Comparison of ENCODE assay signal across 17 cellular contexts in genomic region chr2:164655750-164656149, GRCh38. TPM values are rescaled to one million over a fixed set of nuclear protein-coding genes. Genes with fewer than 3 reads are reported as not detected.
DNase-seq lines count a peak whose midpoint lies in the region; TF ChIP-seq lines count a peak whose summit lies in the region.
"Had no signal": no experiment of that assay in that cellular context is flagged by ENCODE, and none has a peak within 500 bp of the region (broad histone marks: within the 10 kb centered on the region; RNA-seq: fewer than 3 reads in every experiment).

No MANE protein-coding gene starts in this region.

- no peak for TF ChIP-seq CTCF in PC-9 (conservative IDR thresholded peaks at IDR 0.05)

- POLR2A ChIA-PET in PC-9 (lab: Charles Lee; ENCODE audit: unreplicated experiment) = no interaction called here

- no peak overlapping the region for H2AFZ ChIP-seq in PC-9

- peaks cover 13% of the 10 kb centered on the region for H3K4me1 ChIP-seq in PC-9 (replicated peaks; ENCODE audit: insufficient read depth)
- H3K4me1 ChIP-seq: uterus had no signal

- no peaks in the 10 kb centered on the region for H3K9me2 ChIP-seq in PC-9 (ENCODE audit: insufficient read depth)

- no peaks in the 10 kb centered on the region for H3K27me3 ChIP-seq in PC-9 (ENCODE audit: insufficient read depth, low read depth)
- H3K27me3 ChIP-seq: esophagus muscularis mucosa, uterus had no signal

- no peaks in the 10 kb centered on the region for H4K20me1 ChIP-seq in PC-9 (ENCODE audit: insufficient read depth)

- no peaks in the 10 kb centered on the region for H3K79me2 ChIP-seq in PC-9 (ENCODE audit: low read depth)

- no peaks in the 10 kb centered on the region for H3K36me3 ChIP-seq in PC-9 (ENCODE audit: low read depth)
- H3K36me3 ChIP-seq: HAP-1, uterus had no signal

- CTCF ChIA-PET in PC-9 (lab: Charles Lee) = no interaction called here

- DNase-seq in NCI-H2171 treated with DMSO at 0.1 percent for 48 hours (lab: John Stamatoyannopoulos, UW) = peak; percentile 2
- DNase-seq in NCI-H2171 (lab: John Stamatoyannopoulos, UW) = no peak
- DNase-seq in PC-9 = no peak
- DNase-seq in fibroblast of gingiva (ENCODE audit: low read depth) = peak; percentile 43
- DNase-seq in renal cortical epithelial cell (ENCODE audit: low read depth) = peak; percentile 50
- DNase-seq in AG08396 (ENCODE audit: low spot score) = no peak
- no peak for DNase-seq in ureter (ENCODE audit: low spot score)
- no peak for DNase-seq in middle frontal gyrus (ENCODE audit: extremely low spot score, low spot score)
- DNase-seq: activated CD4-positive, alpha-beta T cell treated with anti-CD3 and anti-CD28 coated beads for 48 hours; activated T-cell treated with anti-CD3 and anti-CD28 coated beads, Interleukin-2, amount 50 U/mL, for 24 hours; NCI-H187; NCI-H774; stimulated activated naive CD4-positive, alpha-beta T cell treated with Interleukin-2 at 50 U/mL for 16 hours; uterus had no signal

- intact Hi-C loops in PC-9 (cut with micrococcal nuclease; ENCODE audit: unreplicated experiment) = no loop called here

- H3K4me2 ChIP-seq in PC-9 = peak overlapping the region; percentile 16; the same call in 1 of the 2 replicates
- H3K4me2 ChIP-seq: KMS-11 had no signal

- BruUV-seq in PC-9 (replicated peaks; lab: Mats Ljungman, UMichigan) = no TSS peak

- no peaks in the 10 kb centered on the region for H3K9me3 ChIP-seq in PC-9 (ENCODE audit: insufficient read depth, low read depth)
- H3K9me3 ChIP-seq: HAP-1, uterus had no signal

- H3K27ac ChIP-seq in PC-9 = peak overlapping the region; percentile 59
- H3K27ac ChIP-seq: esophagus muscularis mucosa, KMS-11, uterus had no signal

- no peak overlapping the region for H3K4me3 ChIP-seq in PC-9
- H3K4me3 ChIP-seq: esophagus muscularis mucosa, HAP-1, uterus had no signal

- H3F3A ChIP-seq in PC-9 (ENCODE audit: insufficient read depth, low read depth) = no peaks in the 10 kb centered on the region

RNA-seq across cellular contexts. Expression of gene GRB14, which starts 34.5 kb away (rescaled TPM):
- total RNA-seq in PC-9 (2021) = 2.8 and 3.4 TPM in 2 replicates
- 10.4 and 22.1 TPM in 2 replicates for total RNA-seq in renal cortical epithelial cell
- 6.7 TPM for total RNA-seq in ureter

Comparison
In these comparisons a context has a peak if more than half of its experiments do, and no peak if none do; other contexts are left out.
1. DNase-seq: peak in NCI-H2171 treated with DMSO at 0.1 percent for 48 hours (single experiment), fibroblast of gingiva (single experiment) and renal cortical epithelial cell (single experiment); none in NCI-H2171 (single experiment), PC-9 (0 of 2), AG08396 (single experiment), ureter (single experiment) and middle frontal gyrus (single experiment).